In genomic region chr3:47315069-47315647, GRCh38 we compare ENCODE assay signal across 2 cellular contexts.
TF ChIP-seq lines count a peak whose summit lies in the region.

No MANE protein-coding gene starts in this region.

TF ChIP-seq in GM23338, 12 proteins besides CTCF, POLR2A, EP300 and RAD21 (continued from another document):
- TF ChIP-seq REST (IDR thresholded peaks at IDR 0.05; ENCODE audit: unreplicated experiment) (no peak), NANOG (IDR thresholded peaks at IDR 0.05; ENCODE audit: borderline replicate concordance) (no peak), ZNF331 (CRISPR knock-in tag; IDR thresholded peaks at IDR 0.05; ENCODE audit: low read depth) (no peak), JUNB (IDR thresholded peaks at IDR 0.05; ENCODE audit: unreplicated experiment) (no peak), EZH2phosphoT487 (IDR thresholded peaks at IDR 0.05; ENCODE audit: unreplicated experiment) (no peak), CREB1 (CRISPR knock-in tag; IDR thresholded peaks at IDR 0.05; ENCODE audit: low read depth) (no peak)

TF ChIP-seq in SK-N-SH, 30 proteins besides CTCF, POLR2A, EP300 and RAD21 (continued from another document):
- no peak for TF ChIP-seq GATA2 (CRISPR knock-in tag; IDR thresholded peaks at IDR 0.05)
- no peak for TF ChIP-seq MEF2A (IDR thresholded peaks at IDR 0.05; ENCODE audit: borderline replicate concordance, low read depth)
- TF ChIP-seq MXI1 (IDR thresholded peaks at IDR 0.05; ENCODE audit: low read depth, low read length), result no peak
- no peak for TF ChIP-seq TCF12 (IDR thresholded peaks at IDR 0.05)
- no peak for TF ChIP-seq ELF1 (IDR thresholded peaks at IDR 0.05)
- TF ChIP-seq RCOR1 (IDR thresholded peaks at IDR 0.05; ENCODE audit: low read length), result no peak
- no peak for TF ChIP-seq RXRA (IDR thresholded peaks at IDR 0.05; ENCODE audit: borderline replicate concordance, low read depth)
- no peak for TF ChIP-seq GABPA (IDR thresholded peaks at IDR 0.05; ENCODE audit: low read depth)
- TF ChIP-seq SIN3A (IDR thresholded peaks at IDR 0.05; ENCODE audit: borderline replicate concordance, low read depth, low read length), result no peak
